Comparison of ENCODE assay signal across 16 cellular contexts in genomic region chr5:18968966-18969365, GRCh38.
DNase-seq lines count a peak whose midpoint lies in the region.
"Had no signal": no experiment of that assay in that cellular context is flagged by ENCODE, and none has a peak within 500 bp of the region (broad histone marks: within the 10 kb centered on the region; RNA-seq: fewer than 3 reads in every experiment).

No MANE protein-coding gene starts in this region.

- H3K4me3 ChIP-seq in Karpas-422 (ENCODE audit: low read length): no peak overlapping the region
- H3K4me3 ChIP-seq: SK-N-MC had no signal

- no peaks in the 10 kb centered on the region for H3K27me3 ChIP-seq in Karpas-422 (ENCODE audit: low read length)

- DNase-seq in ELR (ENCODE audit: low read depth): peak; percentile 84
- DNase-seq in LoVo (ENCODE audit: low spot score): peak; percentile 10
- peak; percentile 6 for DNase-seq in T1000 (lab: John Stamatoyannopoulos, UW)
- peak; percentile 0 for DNase-seq in iris pigment epithelial cell (ENCODE audit: low read depth)
- DNase-seq in ecto neural progenitor cell (ENCODE audit: low spot score): no peak
- DNase-seq in NCI-H2029 treated with DMSO at 0.1 percent for 48 hours (lab: John Stamatoyannopoulos, UW): no peak
- DNase-seq in Karpas-422: no peak
- DNase-seq: AML-193, Calu3, DMS79 treated with DMSO at 0.1 percent for 48 hours, NCI-H1417 treated with DMSO at 0.1 percent for 48 hours, NCI-H2029, NCI-H510A treated with DMSO at 0.1 percent for 48 hours had no signal

- no peak overlapping the region for H2AFZ ChIP-seq in Karpas-422 (ENCODE audit: low read length)

- H3K9me3 ChIP-seq in Karpas-422 (ENCODE audit: low read length): no peaks in the 10 kb centered on the region; the same call in 1 of the 2 replicates

- no peak overlapping the region for H3K4me2 ChIP-seq in Karpas-422 (ENCODE audit: low read depth, low read length, poor library complexity, severe bottlenecking)
- H3K4me2 ChIP-seq: KMS-11 had no signal

- H3K27ac ChIP-seq in Karpas-422 (ENCODE audit: low read length): no peak overlapping the region
- H3K27ac ChIP-seq: HL-60, KMS-11, SK-N-MC had no signal

- H3K79me2 ChIP-seq in Karpas-422 (ENCODE audit: low read length): no peaks in the 10 kb centered on the region

- H3K9me2 ChIP-seq in Karpas-422 (replicated peaks; ENCODE audit: insufficient read depth, low read length): no peaks in the 10 kb centered on the region

- no peaks in the 10 kb centered on the region for H4K20me1 ChIP-seq in Karpas-422 (ENCODE audit: insufficient read depth, low read depth, low read length)

- no peaks in the 10 kb centered on the region for H3K4me1 ChIP-seq in Karpas-422 (ENCODE audit: low read length)

- H3K9ac ChIP-seq in Karpas-422 (ENCODE audit: low read length): no peak overlapping the region
- H3K9ac ChIP-seq: KMS-11 had no signal

- no peaks in the 10 kb centered on the region for H3K36me3 ChIP-seq in Karpas-422 (ENCODE audit: insufficient read depth, low read length)

Comparison
In these comparisons a context has a peak if more than half of its experiments do, and no peak if none do; other contexts are left out.
1. DNase-seq: peak in ELR (single experiment), LoVo (single experiment), T1000 (single experiment) and iris pigment epithelial cell (single experiment); none in ecto neural progenitor cell (single experiment), NCI-H2029 treated with DMSO at 0.1 percent for 48 hours (single experiment) and Karpas-422 (single experiment).